16 cellular contexts compared by ENCODE assay signal in genomic region chr9:19116391-19116790, GRCh38. TPM values are rescaled to one million over a fixed set of nuclear protein-coding genes. Genes with fewer than 3 reads are reported as not detected.
DNase-seq lines count a peak whose midpoint lies in the region; ATAC-seq and TF ChIP-seq lines count a peak whose summit lies in the region.
"Had no signal": no experiment of that assay in that cellular context is flagged by ENCODE, and none has a peak within 500 bp of the region (broad histone marks: within the 10 kb centered on the region; RNA-seq: fewer than 3 reads in every experiment).

No MANE protein-coding gene starts in this region.

- H3K27me3 ChIP-seq in transverse colon: no peaks in the 10 kb centered on the region
- H3K27me3 ChIP-seq: colonic mucosa, tibial artery had no signal

- CTCF ChIA-PET in OCI-LY7 (lab: Charles Lee; ENCODE audit: unreplicated experiment): no interaction called here

- H3K79me2 ChIP-seq in OCI-LY7 (ENCODE audit: insufficient read depth, low read depth, low read length): no peaks in the 10 kb centered on the region

- TF ChIP-seq POLR2A in transverse colon (IDR thresholded peaks at IDR 0.05): no peak

- no peak overlapping the region for H2AFZ ChIP-seq in OCI-LY7 (ENCODE audit: low read length)

- no peaks in the 10 kb centered on the region for H3K9me3 ChIP-seq in OCI-LY7 (ENCODE audit: low read length)
- no peaks in the 10 kb centered on the region for H3K9me3 ChIP-seq in transverse colon
- H3K9me3 ChIP-seq: colonic mucosa, tibial artery had no signal

- WGBS in transverse colon (ENCODE audit: low coverage in 1 of 2), 2 donors: 91 to 93% methylated on average over 3 to 8 of the region's 8 CpGs

- TF ChIP-seq CTCF in OCI-LY7 (conservative IDR thresholded peaks at IDR 0.05; ENCODE audit: low read length) (no peak), transverse colon (IDR thresholded peaks at IDR 0.05) (no peak)

- H3K4me3 ChIP-seq in OCI-LY7 (ENCODE audit: low read depth, low read length, poor library complexity, severe bottlenecking) (no peak overlapping the region), transverse colon (no peak overlapping the region)
- H3K4me3 ChIP-seq: colonic mucosa, tibial artery had no signal

- DNase-seq in Daoy (ENCODE audit: low read depth): peak; percentile 35
- DNase-seq in MV-4-11 (lab: John Stamatoyannopoulos, UW): peak; percentile 27
- DNase-seq in myocyte (ENCODE audit: low read depth): peak; percentile 87
- no peak for DNase-seq in OCI-LY7 (ENCODE audit: low spot score)
- DNase-seq in stimulated activated CD4-positive, alpha-beta T cell treated with anti-CD3 and anti-CD28 coated beads, Interleukin-4, amount 100 ng/mL, for 1 hour: no peak
- no peak for DNase-seq in NCI-H524 (lab: John Stamatoyannopoulos, UW)
- no peak for DNase-seq in transverse colon
- DNase-seq: activated CD4-positive, alpha-beta T cell treated with anti-CD3 and anti-CD28 coated beads for 4 hours; activated effector memory CD4-positive, alpha-beta T cell treated with Interleukin-2 at 50 U/mL for 16 hours; CD4-positive, alpha-beta T cell; colonic mucosa; H9; NCI-H345; tibial artery had no signal

- no peak overlapping the region for H3K27ac ChIP-seq in OCI-LY7 (ENCODE audit: low read depth, low read length, poor library complexity, severe bottlenecking)
- no peak overlapping the region for H3K27ac ChIP-seq in transverse colon
- H3K27ac ChIP-seq: colonic mucosa, KMS-11, tibial artery had no signal

- peak; percentile 70 for ATAC-seq in esophagus mucosa

- intact Hi-C loops in OCI-LY7 (cut with micrococcal nuclease; ENCODE audit: unreplicated experiment) (no loop called here), transverse colon (cut with DNase I; ENCODE audit: low total_unique reads) (no loop called here)

- no TSS peak for BruUV-seq in OCI-LY7 (replicated peaks; lab: Mats Ljungman, UMichigan)

- no peak for TF ChIP-seq EP300 in transverse colon (IDR thresholded peaks at IDR 0.05; ENCODE audit: low read depth)

- 0 out of 2 replicates have a peak, but pooled peaks cover 9% of the 10 kb centered on the region for H3K36me3 ChIP-seq in OCI-LY7 (ENCODE audit: insufficient read depth, low read length)
- H3K36me3 ChIP-seq in transverse colon: peaks cover 0 to 57% (median 28%) of the 10 kb centered on the region in 4 donors

- no peak overlapping the region for H3K4me2 ChIP-seq in OCI-LY7 (ENCODE audit: low read length)
- H3K4me2 ChIP-seq: KMS-11 had no signal

- H3K4me1 ChIP-seq in OCI-LY7 (ENCODE audit: insufficient read depth, low read length, poor library complexity, severe bottlenecking) (no peaks in the 10 kb centered on the region), transverse colon (peaks cover 0 to 5% (median 4%) of the 10 kb centered on the region in 4 donors)
- H3K4me1 ChIP-seq: colonic mucosa, tibial artery had no signal

- H3K9me2 ChIP-seq in OCI-LY7 (ENCODE audit: insufficient read depth, low read length): no peaks in the 10 kb centered on the region

- in situ Hi-C loops in transverse colon (cut with MboI; ENCODE audit: low pct_ligation_motif_present in 1 of 4, low pct_unique_long_range_greater_than_20kb in 1 of 4, low sequenced_read_pairs in 3 of 4): loop anchor here in 1 of 4 donors (25.0 kb wide), 1 partner anchor 121 kb away; the partner anchor contains the start of gene DENND4C

- H4K20me1 ChIP-seq in OCI-LY7 (ENCODE audit: insufficient read depth, low read length): no peaks in the 10 kb centered on the region

- POLR2A ChIA-PET in OCI-LY7 (lab: Charles Lee): no interaction called here

RNA-seq across cellular contexts. Expression of gene PLIN2, which starts 10.9 kb away (rescaled TPM):
- 20.7 and 22.3 TPM in 2 replicates for total RNA-seq in Daoy (2014; rRNA removed; shearing (Covaris generic))
- total RNA-seq in esophagus mucosa (19.1 TPM), myocyte (27.4 and 43.5 TPM in 2 replicates), OCI-LY7 (2022) (6.6 and 7.4 TPM in 2 replicates), transverse colon (100 to 1,000 TPM in 1 of 4 donors, 10 to 100 TPM in 3; 34.0 to 150 (median 76.1) TPM)
- polyA plus RNA-seq in myocyte (2012): 18.8 TPM
- 6.2 and 7.8 TPM in 2 replicates for total RNA-seq in OCI-LY7 (2014; rRNA removed; shearing (Covaris generic))

RNA-seq across cellular contexts. Expression of gene HAUS6, which starts 13.7 kb away (rescaled TPM):
- total RNA-seq in Daoy (2014; rRNA removed; shearing (Covaris generic)): 22.8 and 29.3 TPM in 2 replicates
- 5.6 TPM for total RNA-seq in esophagus mucosa
- total RNA-seq in myocyte: 13.5 and 15.4 TPM in 2 replicates
- polyA plus RNA-seq in myocyte (2012): 3.1 TPM
- 25.7 and 32.8 TPM in 2 replicates for total RNA-seq in OCI-LY7 (2014; rRNA removed; shearing (Covaris generic))
- 31.5 and 34.8 TPM in 2 replicates for total RNA-seq in OCI-LY7 (2022)
- total RNA-seq in transverse colon: 1 to 10 TPM; 1.4 to 8.9 (median 6.3) TPM

Comparison
In these comparisons a context has a peak if more than half of its experiments do, and no peak if none do; other contexts are left out.
1. DNase-seq: peak in Daoy (single experiment), MV-4-11 (single experiment) and myocyte (single experiment); none in OCI-LY7 (single experiment), stimulated activated CD4-positive, alpha-beta T cell treated with anti-CD3 and anti-CD28 coated beads, Interleukin-4, amount 100 ng/mL, for 1 hour (single experiment), NCI-H524 (0 of 2) and transverse colon (single experiment).